Comparison of ENCODE assay signal across 16 cellular contexts in genomic region chr18:44939037-44939665, GRCh38.
DNase-seq lines count a peak whose midpoint lies in the region; ATAC-seq and TF ChIP-seq lines count a peak whose summit lies in the region.
"Had no signal": no experiment of that assay in that cellular context is flagged by ENCODE, and none has a peak within 500 bp of the region (broad histone marks: within the 10 kb centered on the region; RNA-seq: fewer than 3 reads in every experiment).

No MANE protein-coding gene starts in this region.

- no peak overlapping the region for H4K12ac ChIP-seq in trophoblast cell (ENCODE audit: low read depth, low read length)

- ATAC-seq in RWPE2 (ENCODE audit: low read depth): peak; percentile 49; the same call in 1 of the 3 replicates
- ATAC-seq in WTC11: no peak
- no peak for ATAC-seq in HG03175 (IDR thresholded peaks at IDR 0.05; ENCODE audit: unreplicated experiment)
- ATAC-seq: activated CD8-positive, alpha-beta T cell treated with anti-CD3 and anti-CD28 coated beads for 36 hours; activated naive CD4-positive, alpha-beta T cell treated with anti-CD3 and anti-CD28 coated beads, Interleukin-2, amount 50 U/mL, for 72 hours; T-helper 17 cell had no signal

- H2BK5ac ChIP-seq in trophoblast cell (ENCODE audit: low read depth, low read length, poor library complexity): no peak overlapping the region

- peaks cover 5% of the 10 kb centered on the region for H3K36me3 Mint-ChIP-seq in glutamatergic neuron (ENCODE audit: unreplicated experiment)
- peaks cover 7% of the 10 kb centered on the region for H3K36me3 Mint-ChIP-seq in WTC11

- no CpG with 5 or more reads among the region's 2 CpGs for WGBS in trophoblast cell (ENCODE audit: extremely low coverage, insufficient coverage, insufficient read length)

- H3K4me3 Mint-ChIP-seq in glutamatergic neuron (ENCODE audit: unreplicated experiment): peak overlapping the region; percentile 13
- no peak overlapping the region for H3K4me3 Mint-ChIP-seq in WTC11
- H3K4me3 Mint-ChIP-seq: activated CD8-positive, alpha-beta T cell treated with anti-CD3 and anti-CD28 coated beads for 36 hours; T-helper 17 cell had no signal

- H3K14ac ChIP-seq in trophoblast cell (ENCODE audit: low read length): no peak overlapping the region

- no peaks in the 10 kb centered on the region; a peak in 1 of 3 replicates for H3K36me3 ChIP-seq in HEK293 (ENCODE audit: control insufficient read depth in 2 of 2, insufficient read depth in 1 of 2, low read length in 2 of 2)
- H3K36me3 ChIP-seq in RWPE2 (ENCODE audit: low read depth): no peaks in the 10 kb centered on the region
- no peaks in the 10 kb centered on the region for H3K36me3 ChIP-seq in trophoblast cell (ENCODE audit: control insufficient read depth in 1 of 2, insufficient read depth in 2 of 2, low read length in 2 of 2)
- H3K36me3 ChIP-seq: SJCRH30, WERI-Rb-1 had no signal

- peaks cover 2% of the 10 kb centered on the region; the same call in 1 of the 2 replicates for H3K9me3 ChIP-seq in HEK293 (ENCODE audit: control insufficient read depth, insufficient read depth, low read depth, low read length)
- no peaks in the 10 kb centered on the region for H3K9me3 ChIP-seq in RWPE2 (ENCODE audit: severe bottlenecking)
- peaks cover 4% of the 10 kb centered on the region for H3K9me3 ChIP-seq in trophoblast cell (ENCODE audit: insufficient read depth, low read depth, low read length)
- H3K9me3 ChIP-seq: SJCRH30, testis had no signal

- CTCF ChIA-PET in HEK293 (lab: Yijun Ruan, JAX): no interaction called here
- CTCF ChIA-PET in WTC11 (lab: Charles Lee): no interaction called here

- H3K27ac Mint-ChIP-seq in glutamatergic neuron (ENCODE audit: unreplicated experiment) (peak overlapping the region; percentile 76), WTC11 (no peak overlapping the region)
- H3K27ac Mint-ChIP-seq: activated CD8-positive, alpha-beta T cell treated with anti-CD3 and anti-CD28 coated beads for 36 hours; activated naive CD4-positive, alpha-beta T cell treated with anti-CD3 and anti-CD28 coated beads, Interleukin-2, amount 50 U/mL, for 72 hours; T-helper 17 cell had no signal

- no peak overlapping the region for H2AFZ ChIP-seq in trophoblast cell (ENCODE audit: insufficient read depth, low read length, poor library complexity)

- no peak overlapping the region for H3K23ac ChIP-seq in trophoblast cell (ENCODE audit: low read length)

- no peak overlapping the region for H4K91ac ChIP-seq in trophoblast cell (ENCODE audit: low read depth, low read length)

- H3K9me3 Mint-ChIP-seq in glutamatergic neuron (ENCODE audit: unreplicated experiment) (peaks cover 15% of the 10 kb centered on the region), WTC11 (peaks cover 6% of the 10 kb centered on the region)

- peaks cover 2% of the 10 kb centered on the region for H3K27me3 Mint-ChIP-seq in glutamatergic neuron (ENCODE audit: unreplicated experiment)
- H3K27me3 Mint-ChIP-seq in WTC11 (ENCODE audit: low read depth): peaks cover 28% of the 10 kb centered on the region

- no peak overlapping the region for H2BK12ac ChIP-seq in trophoblast cell (ENCODE audit: low read length)

- H4K8ac ChIP-seq in trophoblast cell (ENCODE audit: low read depth, low read length): no peak overlapping the region

- no peak overlapping the region for H2AK5ac ChIP-seq in trophoblast cell (ENCODE audit: low read length)

- DNase-seq in RWPE2 (ENCODE audit: low spot score) (no peak), glutamatergic neuron (no peak), trophoblast cell (no peak), WTC11 (ENCODE audit: low spot score) (no peak)
- DNase-seq in effector CD4-positive, alpha-beta T cell: no peak
- DNase-seq: activated CD8-positive, alpha-beta T cell treated with anti-CD3 and anti-CD28 coated beads for 36 hours; KBM-7; kidney glomerular epithelial cell; OCI-M1; SJCRH30; T-helper 17 cell; testis had no signal

- no peak overlapping the region for H3K18ac ChIP-seq in trophoblast cell (ENCODE audit: low read length)

- H3K4me1 ChIP-seq in HEK293 (ENCODE audit: control insufficient read depth, insufficient read depth, low read length) (peaks cover 24% of the 10 kb centered on the region), RWPE2 (ENCODE audit: insufficient read depth, poor library complexity, severe bottlenecking) (no peaks in the 10 kb centered on the region), trophoblast cell (ENCODE audit: control insufficient read depth in 1 of 2, insufficient read depth in 2 of 2, low read length in 2 of 2) (peaks cover 8 to 18% of the 10 kb centered on the region in 2 experiments)
- H3K4me1 ChIP-seq: SJCRH30 had no signal

- peak overlapping the region; percentile 49; the same call in 1 of the 2 replicates for H3K27ac ChIP-seq in HEK293 (ENCODE audit: extremely low read depth, low read depth, low read length)
- no peak overlapping the region for H3K27ac ChIP-seq in RWPE2 (ENCODE audit: poor library complexity, severe bottlenecking)
- H3K27ac ChIP-seq in trophoblast cell (ENCODE audit: low read depth, low read length): no peak overlapping the region
- H3K27ac ChIP-seq: SJCRH30, testis, WERI-Rb-1 had no signal

- H3K4ac ChIP-seq in trophoblast cell (ENCODE audit: low read depth, low read length): no peak overlapping the region

- H3K9ac ChIP-seq in trophoblast cell (ENCODE audit: low read length): no peak overlapping the region

- H3K4me3 ChIP-seq in HEK293 (ENCODE audit: low read depth, low read length): no peak overlapping the region
- H3K4me3 ChIP-seq in RWPE2 (ENCODE audit: severe bottlenecking): no peak overlapping the region
- H3K4me3 ChIP-seq in trophoblast cell (ENCODE audit: low read depth, low read length): no peak overlapping the region
- H3K4me3 ChIP-seq: SJCRH30, testis had no signal

- no peaks in the 10 kb centered on the region for H3K27me3 ChIP-seq in RWPE2 (ENCODE audit: insufficient read depth, poor library complexity, severe bottlenecking)
- H3K27me3 ChIP-seq in trophoblast cell (ENCODE audit: insufficient read depth, low read length): no peaks in the 10 kb centered on the region
- H3K27me3 ChIP-seq: SJCRH30, testis had no signal

- TF ChIP-seq CTCF in HEK293 (tag by site-specific recombination; IDR thresholded peaks at IDR 0.05) (no peak), RWPE2 (IDR thresholded peaks at IDR 0.05; ENCODE audit: poor library complexity, severe bottlenecking) (no peak), glutamatergic neuron (IDR thresholded peaks at IDR 0.05; ENCODE audit: partially characterized antibody, unreplicated experiment) (no peak), WTC11 (IDR thresholded peaks at IDR 0.05) (no peak)

- H2BK120ac ChIP-seq in trophoblast cell (ENCODE audit: insufficient read depth, low read length, poor library complexity): peak overlapping the region; percentile 5

- H3K79me1 ChIP-seq in trophoblast cell (ENCODE audit: low read length): peaks cover 4% of the 10 kb centered on the region

- POLR2A ChIA-PET in HEK293 (lab: Yijun Ruan, JAX) (no interaction called here), WTC11 (lab: Charles Lee) (no interaction called here)

- H3K4me2 ChIP-seq in trophoblast cell (ENCODE audit: low read length): no peak overlapping the region

- H3K79me2 ChIP-seq in trophoblast cell (ENCODE audit: control insufficient read depth, insufficient read depth, low read length, poor library complexity): no peaks in the 10 kb centered on the region

- H3K4me1 Mint-ChIP-seq in glutamatergic neuron (ENCODE audit: low read depth, unreplicated experiment) (peaks cover 19% of the 10 kb centered on the region), WTC11 (peaks cover 29% of the 10 kb centered on the region)
- H3K4me1 Mint-ChIP-seq: T-helper 17 cell had no signal

TF ChIP-seq in HEK293, 187 proteins besides CTCF, POLR2A, EP300 and RAD21 (continues in another document):
- TF ChIP-seq TRIM28 (IDR thresholded peaks at IDR 0.05; ENCODE audit: borderline replicate concordance, low read length) (no peak), ZFP37 (tag by site-specific recombination; IDR thresholded peaks at IDR 0.05) (no peak), EGR2 (tag by site-specific recombination; IDR thresholded peaks at IDR 0.05; ENCODE audit: low read depth) (no peak), ZNF350 (tag by site-specific recombination; IDR thresholded peaks at IDR 0.05) (no peak), ZNF16 (tag by site-specific recombination; IDR thresholded peaks at IDR 0.05; ENCODE audit: low read depth) (no peak), ZNF426 (tag by site-specific recombination; IDR thresholded peaks at IDR 0.05) (no peak), ZNF394 (tag by site-specific recombination; IDR thresholded peaks at IDR 0.05; ENCODE audit: borderline replicate concordance) (no peak)

TF ChIP-seq in WTC11, 78 proteins besides CTCF, POLR2A, EP300 and RAD21 (continues in another document):
- TF ChIP-seq FOXP1 (CRISPR knock-in tag; IDR thresholded peaks at IDR 0.05; ENCODE audit: borderline replicate concordance): no peak
- no peak for TF ChIP-seq TP53 (CRISPR knock-in tag; IDR thresholded peaks at IDR 0.05)
- no peak for TF ChIP-seq FOXK1 (CRISPR knock-in tag; IDR thresholded peaks at IDR 0.05)
- no peak for TF ChIP-seq ATF2 (CRISPR knock-in tag; IDR thresholded peaks at IDR 0.05; ENCODE audit: borderline replicate concordance, low read depth)
